25 cellular contexts compared by ENCODE assay signal in genomic region chr5:96781734-96782064, GRCh38. TPM values are rescaled to one million over a fixed set of nuclear protein-coding genes. Genes with fewer than 3 reads are reported as not detected.
DNase-seq lines count a peak whose midpoint lies in the region; ATAC-seq, FAIRE-seq and TF ChIP-seq lines count a peak whose summit lies in the region.
"Had no signal": no experiment of that assay in that cellular context is flagged by ENCODE, and none has a peak within 500 bp of the region (broad histone marks: within the 10 kb centered on the region; RNA-seq: fewer than 3 reads in every experiment).

No MANE protein-coding gene starts in this region.

- no peaks in the 10 kb centered on the region for H3K4me1 Mint-ChIP-seq in activated T-cell treated with anti-CD3 and anti-CD28 coated beads, Interleukin-2, amount 50 U/mL, for 72 hours (ENCODE audit: low read depth)

- CTCF ChIA-PET in Panc1 (lab: Charles Lee): no interaction called here

- no peaks in the 10 kb centered on the region for H3K27me3 Mint-ChIP-seq in activated T-cell treated with anti-CD3 and anti-CD28 coated beads, Interleukin-2, amount 50 U/mL, for 72 hours (ENCODE audit: low read depth)
- H3K27me3 Mint-ChIP-seq: IgD-negative memory B cell had no signal

- whole genome bisulfite sequencing in pancreas, 2 donors: 41 to 42% methylated on average over 4 of the region's 4 CpGs

- POLR2A ChIA-PET in Panc1 (lab: Charles Lee): no interaction called here

- FAIRE-seq in pancreas (lab: Jason Lieb, UNC): no peak
- FAIRE-seq: A204.1, colon had no signal

- H3K27ac ChIP-seq in Panc1 (ENCODE audit: low read length) (no peak overlapping the region), pancreas (no peak overlapping the region)
- H3K27ac ChIP-seq: BLaER1 treated with 17β-estradiol and CSF1 and Interleukin-3, amounts not matched to agents 10 nM and 100 nM; HL-60; SJSA1; WERI-Rb-1 had no signal

- H3K36me3 Mint-ChIP-seq in activated T-cell treated with anti-CD3 and anti-CD28 coated beads, Interleukin-2, amount 50 U/mL, for 72 hours (ENCODE audit: insufficient read depth in 2 of 2): peaks cover 10 to 59% of the 10 kb centered on the region in 2 donors

- H3K4me3 ChIP-seq in Panc1 (ENCODE audit: low read depth in 2 of 2, low read length in 2 of 2) (no peak overlapping the region), fibroblast of villous mesenchyme (ENCODE audit: low read depth, low read length) (no peak overlapping the region), pancreas (no peak overlapping the region)
- H3K4me3 ChIP-seq: BLaER1 treated with 17β-estradiol and CSF1 and Interleukin-3, amounts not matched to agents 10 nM and 100 nM; heart right ventricle; lung; PC-9; SJSA1; uterus had no signal

- H3K36me3 ChIP-seq in Panc1 (ENCODE audit: control insufficient read depth, insufficient read depth, low read length) (peaks cover 7% of the 10 kb centered on the region), pancreas (peaks cover 0 to 9% (median 0%) of the 10 kb centered on the region in 3 donors)
- H3K36me3 ChIP-seq: uterus had no signal

- H3K9me3 ChIP-seq in Panc1 (ENCODE audit: control insufficient read depth, insufficient read depth, low read depth, low read length): no peaks in the 10 kb centered on the region
- H3K9me3 ChIP-seq in pancreas: no peaks in the 10 kb centered on the region
- H3K9me3 ChIP-seq: BLaER1 treated with 17β-estradiol and CSF1 and Interleukin-3, amounts not matched to agents 10 nM and 100 nM; SJSA1; uterus had no signal

- H3K4me3 Mint-ChIP-seq in activated T-cell treated with anti-CD3 and anti-CD28 coated beads, Interleukin-2, amount 50 U/mL, for 72 hours: no peak overlapping the region
- H3K4me3 Mint-ChIP-seq: IgD-negative memory B cell had no signal

- TF ChIP-seq CTCF in Panc1 (IDR thresholded peaks at IDR 0.05): no peak
- TF ChIP-seq CTCF in fibroblast of villous mesenchyme (IDR thresholded peaks at IDR 0.05; ENCODE audit: insufficient read depth, low read depth, low read length): no peak
- TF ChIP-seq CTCF in pancreas (IDR thresholded peaks at IDR 0.05): no peak

- intact Hi-C loops in Panc1 (cut with micrococcal nuclease; ENCODE audit: unreplicated experiment) (no loop called here), pancreas (cut with DNase I) (no loop called here)

- BruUV-seq in Panc1 (replicated peaks; lab: Mats Ljungman, UMichigan): no TSS peak

- DNase-seq in activated T-cell treated with anti-CD3 and anti-CD28 coated beads, Interleukin-2, amount 50 U/mL, for 72 hours: no peak
- DNase-seq in activated T-cell treated with anti-CD3 and anti-CD28 coated beads for 4 hours (no peak), Panc1 (ENCODE audit: low read depth, low spot score) (no peak), fibroblast of villous mesenchyme (ENCODE audit: low read depth) (peak; percentile 52), pancreas (no peak), NCI-H526 treated with DMSO at 0.1 percent for 48 hours (lab: John Stamatoyannopoulos, UW) (no peak)
- DNase-seq in NK-92 treated with Interleukin-12 subunit alpha and Interleukin-12 subunit beta, amount 100 ng/mL, for 24 hours (lab: John Stamatoyannopoulos, UW): no peak
- DNase-seq: activated CD4-positive, alpha-beta T cell treated with anti-CD3 and anti-CD28 coated beads, Interleukin-2, amount 50 U/mL, for 1 hour; activated CD8-positive, alpha-beta memory T cell treated with anti-CD3 and anti-CD28 coated beads, Interleukin-2, amount 50 U/mL, for 4 hours; activated gamma-delta T cell treated with Interleukin-2 at 50 U/mL for 16 hours; heart right ventricle; NCI-H345; occipital lobe; stimulated activated CD4-positive, alpha-beta T cell treated with anti-CD3 and anti-CD28 coated beads, Interleukin-15, amount 100 ng/mL, for 24 hours; uterus; WERI-Rb-1 had no signal

- peak overlapping the region; percentile 52 for H3K27ac Mint-ChIP-seq in activated T-cell treated with anti-CD3 and anti-CD28 coated beads, Interleukin-2, amount 50 U/mL, for 72 hours
- H3K27ac Mint-ChIP-seq: IgD-negative memory B cell had no signal

- no peaks in the 10 kb centered on the region for H3K9me3 Mint-ChIP-seq in activated T-cell treated with anti-CD3 and anti-CD28 coated beads, Interleukin-2, amount 50 U/mL, for 72 hours
- H3K9me3 Mint-ChIP-seq: IgD-negative memory B cell had no signal

- in situ Hi-C loops in Panc1 (cut with HindIII; ENCODE audit: low pct_unique_long_range_greater_than_20kb, low sequenced_read_pairs): no loop called here

- ATAC-seq in activated T-cell treated with anti-CD3 and anti-CD28 coated beads, Interleukin-2, amount 50 U/mL, for 72 hours (replicated peaks in 1 of 2): no peak
- ATAC-seq in Panc1: peak; percentile 49; the same call in 1 of the 2 replicates
- ATAC-seq in pancreas: peak; percentile 22 to 69 (median 38)
- no peak for ATAC-seq in HG03280 (IDR thresholded peaks at IDR 0.05; ENCODE audit: unreplicated experiment)

- H3K4me1 ChIP-seq in Panc1 (ENCODE audit: control insufficient read depth, insufficient read depth, low read length) (peaks cover 14% of the 10 kb centered on the region; the same call in 1 of the 2 replicates), pancreas (peaks cover 7 to 15% (median 14%) of the 10 kb centered on the region in 3 donors)
- H3K4me1 ChIP-seq: BLaER1 treated with 17β-estradiol and CSF1 and Interleukin-3, amounts not matched to agents 10 nM and 100 nM had no signal

- H3K27me3 ChIP-seq in Panc1 (ENCODE audit: control insufficient read depth, insufficient read depth, low read length) (no peaks in the 10 kb centered on the region), pancreas (no peaks in the 10 kb centered on the region)
- H3K27me3 ChIP-seq: BLaER1 treated with 17β-estradiol and CSF1 and Interleukin-3, amounts not matched to agents 10 nM and 100 nM; heart right ventricle; SJSA1; uterus had no signal

RNA-seq across cellular contexts. Expression of gene ERAP1, which starts 26.0 kb away (rescaled TPM):
- total RNA-seq in activated T-cell treated with anti-CD3 and anti-CD28 coated beads, Interleukin-2, amount 50 U/mL, for 72 hours: 100 to 1,000 TPM in 1 of 2 donors, 10 to 100 TPM in 1; 91.3 to 105 TPM
- 54.6 TPM for total RNA-seq in Panc1 (2021; ENCODE audit: unreplicated experiment)
- polyA plus RNA-seq in Panc1 (2012; ENCODE audit: insufficient read length): 28.4 TPM
- total RNA-seq in fibroblast of villous mesenchyme: 33.2 and 40.2 TPM in 2 replicates
- total RNA-seq in pancreas: 10 to 100 TPM; 17.1 to 48.1 (median 23.4) TPM
- polyA plus RNA-seq in pancreas: 1 to 10 TPM; 3.5 to 8.1 TPM

Comparison
In these comparisons a context has a peak if more than half of its experiments do, and no peak if none do; other contexts are left out.
1. ATAC-seq: peak in Panc1 (single experiment) and pancreas (4 of 4); none in activated T-cell treated with anti-CD3 and anti-CD28 coated beads, Interleukin-2, amount 50 U/mL, for 72 hours (0 of 2) and HG03280 (single experiment).